In genomic region chr3:132641837-132642538, GRCh38 we compare ENCODE assay signal across 8 cellular contexts. TPM values are rescaled to one million over a fixed set of nuclear protein-coding genes. Genes with fewer than 3 reads are reported as not detected.
DNase-seq lines count a peak whose midpoint lies in the region; FAIRE-seq and TF ChIP-seq lines count a peak whose summit lies in the region.

No MANE protein-coding gene starts in this region.

- no peak for FAIRE-seq in bronchial epithelial cell (lab: Jason Lieb, UNC)

- peak; percentile 50 for DNase-seq in COR-L47 (lab: John Stamatoyannopoulos, UW)
- peak; percentile 42 for DNase-seq in HFF-Myc (ENCODE audit: extremely low read depth, low read depth)
- DNase-seq in NCI-H774 (lab: John Stamatoyannopoulos, UW), result peak; percentile 45
- DNase-seq in bronchial epithelial cell (ENCODE audit: low read depth), result peak; percentile 63
- peak; percentile 63 for DNase-seq in left kidney (ENCODE audit: low read depth, low spot score)
- DNase-seq in GM19240 (ENCODE audit: insufficient read length, low spot score), result no peak
- DNase-seq in activated T-cell treated with anti-CD3 and anti-CD28 coated beads, Interleukin-2, amount 50 U/mL, for 48 hours, result no peak
- no peak for DNase-seq in activated CD4-positive, alpha-beta T cell treated with anti-CD3 and anti-CD28 coated beads, Interleukin-2, amount 50 U/mL, for 1 hour

- no peaks in the 10 kb centered on the region for H3K36me3 ChIP-seq in bronchial epithelial cell (ENCODE audit: control insufficient read depth, insufficient read depth, low read length)

- TF ChIP-seq CTCF in HFF-Myc (IDR thresholded peaks at IDR 0.05; ENCODE audit: low read depth, low read length, missing control alignments) (peak; percentile 32), bronchial epithelial cell (IDR thresholded peaks at IDR 0.05; ENCODE audit: insufficient read depth, low read length, severe bottlenecking) (peak; percentile 48)

- H3K4me3 ChIP-seq in HFF-Myc (replicated peaks; ENCODE audit: low read depth, low read length) (no peak overlapping the region), bronchial epithelial cell (ENCODE audit: low read depth, low read length) (no peak overlapping the region)

- H3K27me3 ChIP-seq in bronchial epithelial cell (ENCODE audit: control insufficient read depth, insufficient read depth, low read length), result no peaks in the 10 kb centered on the region

RNA-seq across cellular contexts. Expression of gene ACAD11, which starts 17.6 kb away (rescaled TPM):
- 27.4 and 39.3 TPM in 2 replicates for total RNA-seq in bronchial epithelial cell

RNA-seq across cellular contexts. Expression of gene UBA5, which starts 18.1 kb away (rescaled TPM):
- 29.3 and 30.3 TPM in 2 replicates for total RNA-seq in bronchial epithelial cell

RNA-seq across cellular contexts. Expression of gene ACKR4, which starts 44.9 kb away (rescaled TPM):
- total RNA-seq in bronchial epithelial cell, result under 0.01 TPM in 2 replicates

Comparison
In these comparisons a context has a peak if more than half of its experiments do, and no peak if none do; other contexts are left out.
1. DNase-seq: peak in COR-L47 (single experiment), HFF-Myc (single experiment), NCI-H774 (single experiment), bronchial epithelial cell (single experiment) and left kidney (single experiment); none in GM19240 (single experiment), activated T-cell treated with anti-CD3 and anti-CD28 coated beads, Interleukin-2, amount 50 U/mL, for 48 hours (0 of 2) and activated CD4-positive, alpha-beta T cell treated with anti-CD3 and anti-CD28 coated beads, Interleukin-2, amount 50 U/mL, for 1 hour (single experiment).